ENCODE assay signal across 2 cellular contexts in genomic region chr17:21423190-21423493, GRCh38. TPM values are rescaled to one million over a fixed set of nuclear protein-coding genes. Genes with fewer than 3 reads are reported as not detected.
"Had no signal": no experiment of that assay in that cellular context is flagged by ENCODE, and none has a peak within 500 bp of the region (broad histone marks: within the 10 kb centered on the region; RNA-seq: fewer than 3 reads in every experiment).

No MANE protein-coding gene starts in this region.

RNA-seq across cellular contexts. Expression of gene KCNJ12, which starts 47.0 kb away (rescaled TPM):
- total RNA-seq: activated CD8-positive, alpha-beta T cell treated with anti-CD3 and anti-CD28 coated beads for 36 hours; activated naive CD8-positive, alpha-beta T cell treated with anti-CD3 and anti-CD28 coated beads, Interleukin-2, amount 10 ng/mL, durations not matched to agents 7 days and 5 days had no signal
